In the genomic region with DNA sequence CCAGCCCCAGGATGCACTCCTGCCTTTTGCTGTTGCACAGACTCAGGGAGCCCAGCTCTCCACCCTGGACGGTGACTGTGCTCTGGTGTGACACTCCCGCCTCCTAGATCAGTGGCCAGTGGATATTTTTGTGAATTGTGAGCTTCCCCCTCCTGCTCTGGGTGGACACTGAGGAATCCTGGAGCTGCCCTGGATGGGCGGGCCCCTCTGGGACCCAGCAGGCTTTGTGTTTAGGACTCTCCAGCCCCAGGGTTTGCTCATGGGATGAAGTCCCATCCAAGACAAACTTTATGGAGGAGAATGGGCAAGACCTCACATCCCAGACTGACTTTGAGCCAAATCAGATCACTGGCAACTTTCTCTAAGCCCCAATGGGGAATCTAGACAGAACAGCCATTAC, we compare ENCODE assay signal across 25 cellular contexts. TPM values are rescaled to one million over a fixed set of nuclear protein-coding genes. Genes with fewer than 3 reads are reported as not detected.
DNase-seq lines count a peak whose midpoint lies in the region; ATAC-seq lines count a peak whose summit lies in the region.
"Had no signal": no experiment of that assay in that cellular context is flagged by ENCODE, and none has a peak within 500 bp of the region (broad histone marks: within the 10 kb centered on the region; RNA-seq: fewer than 3 reads in every experiment).

No MANE protein-coding gene starts in this region.

- intact Hi-C loops in left ventricle myocardium superior (cut with micrococcal nuclease), result no loop called here

- H3K27ac ChIP-seq in caudate nucleus (ENCODE audit: low read depth, low read length) (peak overlapping the region; percentile 98), trophoblast cell (ENCODE audit: low read depth, low read length) (no peak overlapping the region)
- H3K27ac ChIP-seq: A549, SK-N-MC had no signal

- peaks cover 5% of the 10 kb centered on the region for H3K9me3 ChIP-seq in trophoblast cell (ENCODE audit: insufficient read depth, low read depth, low read length)
- H3K9me3 ChIP-seq: A549, tibial nerve had no signal

- H3K18ac ChIP-seq in trophoblast cell (ENCODE audit: low read length), result no peak overlapping the region

- H3K14ac ChIP-seq in trophoblast cell (ENCODE audit: low read length), result no peak overlapping the region

- H4K12ac ChIP-seq in trophoblast cell (ENCODE audit: low read depth, low read length), result no peak overlapping the region

- H3K4me3 ChIP-seq in trophoblast cell (ENCODE audit: low read depth, low read length), result peak overlapping the region; percentile 48
- H3K4me3 ChIP-seq: A549, SK-N-MC, tibial nerve had no signal

- H3K27me3 ChIP-seq in trophoblast cell (ENCODE audit: insufficient read depth, low read length), result no peaks in the 10 kb centered on the region
- H3K27me3 ChIP-seq: tibial nerve had no signal

- H4K8ac ChIP-seq in trophoblast cell (ENCODE audit: low read depth, low read length), result no peak overlapping the region

- H2AK5ac ChIP-seq in trophoblast cell (ENCODE audit: low read length), result no peak overlapping the region

- no peak overlapping the region for H3K9ac ChIP-seq in trophoblast cell (ENCODE audit: low read length)

- ATAC-seq in left ventricle myocardium superior, result peak; percentile 72
- no peak for ATAC-seq in GM18498 (IDR thresholded peaks at IDR 0.05; ENCODE audit: unreplicated experiment)

- H3K23ac ChIP-seq in trophoblast cell (ENCODE audit: low read length), result no peak overlapping the region

- no peak overlapping the region for H3K4me2 ChIP-seq in trophoblast cell (ENCODE audit: low read length)
- H3K4me2 ChIP-seq: A549 had no signal

- WGBS in trophoblast cell (ENCODE audit: extremely low coverage, insufficient coverage, insufficient read length), result no CpG with 5 or more reads among the region's 3 CpGs

- H3K79me2 ChIP-seq in trophoblast cell (ENCODE audit: control insufficient read depth, insufficient read depth, low read length, poor library complexity), result no peaks in the 10 kb centered on the region

- no peaks in the 10 kb centered on the region for H3K79me1 ChIP-seq in trophoblast cell (ENCODE audit: low read length)

- peaks cover 6 to 8% of the 10 kb centered on the region in 2 experiments for H3K4me1 ChIP-seq in trophoblast cell (ENCODE audit: control insufficient read depth in 1 of 2, insufficient read depth in 2 of 2, low read length in 2 of 2)
- H3K4me1 ChIP-seq: A549 had no signal

- H2BK5ac ChIP-seq in trophoblast cell (ENCODE audit: low read depth, low read length, poor library complexity), result no peak overlapping the region

- no peak overlapping the region for H2BK120ac ChIP-seq in trophoblast cell (ENCODE audit: insufficient read depth, low read length, poor library complexity)

- H2BK12ac ChIP-seq in trophoblast cell (ENCODE audit: low read length), result no peak overlapping the region

- no peak overlapping the region for H3K4ac ChIP-seq in trophoblast cell (ENCODE audit: low read depth, low read length)

- peak; percentile 14 for DNase-seq in EH (ENCODE audit: low read depth)
- DNase-seq in caudate nucleus (lab: John Stamatoyannopoulos, UW), result peak in 2 of 61 donors; percentile 19 to 76
- no peak for DNase-seq in left ventricle myocardium superior
- DNase-seq in trophoblast cell, result no peak
- DNase-seq in activated effector memory CD4-positive, alpha-beta T cell treated with Interleukin-2 at 50 U/mL for 16 hours, result no peak
- DNase-seq in GDM1 (lab: John Stamatoyannopoulos, UW), result no peak
- no peak for DNase-seq in cerebellar nuclear complex (lab: John Stamatoyannopoulos, UW)
- DNase-seq: activated CD4-positive, alpha-beta memory T cell treated with anti-CD3 and anti-CD28 coated beads, Interleukin-2, amount 10 ng/mL, durations not matched to agents 7 days and 5 days; activated CD4-positive, CD25-positive, alpha-beta regulatory T cell treated with anti-CD3 and anti-CD28 coated beads, Interleukin-2, amount 50 U/mL, for 72 hours; activated CD8-positive, alpha-beta memory T cell treated with anti-CD3 and anti-CD28 coated beads, Interleukin-2, amount 50 U/mL, for 48 hours; CD8-positive, alpha-beta memory T cell; DMS 273 treated with DMSO at 0.1 percent for 48 hours; glutamatergic neuron; GOT3; HFFc6; mammary epithelial cell; NCI-H1105 treated with DMSO at 0.1 percent for 48 hours; NCI-H2029; NCI-H226; NCI-H69; stimulated activated naive CD4-positive, alpha-beta T cell treated with Interleukin-2 at 50 U/mL for 16 hours had no signal

- H4K91ac ChIP-seq in trophoblast cell (ENCODE audit: low read depth, low read length), result no peak overlapping the region

- H3K36me3 ChIP-seq in trophoblast cell (ENCODE audit: control insufficient read depth in 1 of 2, insufficient read depth in 2 of 2, low read length in 2 of 2), result no peaks in the 10 kb centered on the region
- H3K36me3 ChIP-seq: tibial nerve had no signal

- H2AFZ ChIP-seq in trophoblast cell (ENCODE audit: insufficient read depth, low read length, poor library complexity), result no peak overlapping the region

RNA-seq across cellular contexts. Expression of a gene that starts 16.1 kb away (rescaled TPM):
- total RNA-seq in left ventricle myocardium superior, result 1.6 TPM
- 9.9 and 10.8 TPM in 2 replicates for polyA plus RNA-seq in trophoblast cell (2013)

RNA-seq across cellular contexts. Expression of a gene that starts 23.8 kb away (rescaled TPM):
- 1.0 TPM for total RNA-seq in left ventricle myocardium superior
- 2.4 TPM in 2 replicates for polyA plus RNA-seq in trophoblast cell (2013)

RNA-seq across cellular contexts. Expression of a gene that starts 36.2 kb away (rescaled TPM):
- 35.6 TPM for total RNA-seq in left ventricle myocardium superior
- polyA plus RNA-seq in trophoblast cell (2013), result 32.4 and 35.1 TPM in 2 replicates

RNA-seq across cellular contexts. Expression of a gene that starts 40.4 kb away (rescaled TPM):
- total RNA-seq in left ventricle myocardium superior, result 89.6 TPM
- polyA plus RNA-seq in trophoblast cell (2013), result 71.6 and 76.4 TPM in 2 replicates

RNA-seq across cellular contexts. Expression of a gene that starts 45.4 kb away (rescaled TPM):
- total RNA-seq in left ventricle myocardium superior, result 13.3 TPM
- polyA plus RNA-seq in trophoblast cell (2013), result 11.7 and 12.3 TPM in 2 replicates
